ENCODE assay signal across 34 cellular contexts in genomic region chr6:166872431-166873139, GRCh38.
"Had no signal": no experiment of that assay in that cellular context is flagged by ENCODE, and none has a peak within 500 bp of the region (broad histone marks: within the 10 kb centered on the region; RNA-seq: fewer than 3 reads in every experiment).

No MANE protein-coding gene starts in this region.

- H3K36me3 Mint-ChIP-seq: activated CD4-positive, alpha-beta memory T cell treated with anti-CD3 and anti-CD28 coated beads for 36 hours; mesothelial cell of epicardium; stimulated activated effector memory CD8-positive, alpha-beta T cell treated with anti-CD3 and anti-CD28 coated beads, Interleukin-12 subunit alpha, Interleukin-12 subunit beta, amount 100 ng/mL, for 72 hours had no signal

- DNase-seq: activated CD4-positive, alpha-beta memory T cell treated with anti-CD3 and anti-CD28 coated beads for 36 hours; activated CD4-positive, alpha-beta T cell treated with anti-CD3 and anti-CD28 coated beads for 4 hours; activated CD4-positive, CD25-positive, alpha-beta regulatory T cell; activated CD8-positive, alpha-beta memory T cell treated with anti-CD3 and anti-CD28 coated beads, Interleukin-2, amount 50 U/mL, for 4 hours; activated effector memory CD4-positive, alpha-beta T cell treated with anti-CD3 and anti-CD28 coated beads, Interleukin-2, amount 50 U/mL, for 16 hours; activated naive CD4-positive, alpha-beta T cell treated with anti-CD3 and anti-CD28 coated beads for 36 hours; activated naive CD8-positive, alpha-beta T cell treated with anti-CD3 and anti-CD28 coated beads for 36 hours; activated T-cell treated with anti-CD3 and anti-CD28 coated beads, Interleukin-2, amount 50 U/mL, for 1 hour; adrenal gland; caudate nucleus; cortex of kidney; effector memory CD8-positive, alpha-beta T cell; erythroblast; hippocampal formation; kidney glomerular epithelial cell; left ventricle myocardium superior; mammary epithelial cell; naive thymus-derived CD4-positive, alpha-beta T cell; nucleus accumbens; pancreas; retina; stimulated activated CD4-positive, alpha-beta T cell treated with anti-CD3 and anti-CD28 coated beads, Interleukin-4, amount 100 ng/mL, for 24 hours; SW 1271; T-helper 9 cell had no signal

- H3K27me3 ChIP-seq: adrenal gland, pancreas had no signal

- H3K27me3 Mint-ChIP-seq: activated CD4-positive, alpha-beta memory T cell treated with anti-CD3 and anti-CD28 coated beads for 36 hours; effector memory CD8-positive, alpha-beta T cell; stimulated activated naive CD8-positive, alpha-beta T cell treated with anti-CD3 and anti-CD28 coated beads, Interleukin-15, Interleukin-2, amounts not matched to agents 100 ng/mL and 50 ng/mL, for 24 hours had no signal

- H3K4me3 ChIP-seq: adrenal gland, gastroesophageal sphincter, pancreas, prostate gland, skin epidermis, thoracic aorta had no signal

- H3K4me1 Mint-ChIP-seq: activated naive CD8-positive, alpha-beta T cell treated with anti-CD3 and anti-CD28 coated beads for 36 hours; naive thymus-derived CD4-positive, alpha-beta T cell; stimulated activated effector memory CD8-positive, alpha-beta T cell treated with anti-CD3 and anti-CD28 coated beads, Interleukin-12 subunit alpha, Interleukin-12 subunit beta, amount 100 ng/mL, for 72 hours had no signal

- H3K27ac Mint-ChIP-seq: activated CD4-positive, alpha-beta memory T cell treated with anti-CD3 and anti-CD28 coated beads for 36 hours; activated naive CD4-positive, alpha-beta T cell treated with anti-CD3 and anti-CD28 coated beads for 36 hours; activated naive CD8-positive, alpha-beta T cell treated with anti-CD3 and anti-CD28 coated beads for 36 hours; activated T-helper 1 cell treated with anti-CD3 and anti-CD28 coated beads, Interleukin-12 subunit alpha, Interleukin-12 subunit beta, Interleukin-2, Interleukin-4 antibody, amounts not matched to agents 30 ng/mL and 10 ng/mL and 1 ng/mL, durations not matched to agents 14 hours and 24 hours and 36 hours; effector memory CD8-positive, alpha-beta T cell; mesothelial cell of epicardium; naive thymus-derived CD4-positive, alpha-beta T cell; stimulated activated effector memory CD8-positive, alpha-beta T cell treated with anti-CD3 and anti-CD28 coated beads, Interleukin-12 subunit alpha, Interleukin-12 subunit beta, amount 100 ng/mL, for 72 hours; stimulated activated naive CD8-positive, alpha-beta T cell treated with anti-CD3 and anti-CD28 coated beads, Interleukin-15, Interleukin-2, amounts not matched to agents 100 ng/mL and 50 ng/mL, for 24 hours; T-helper 1 cell treated with Interleukin-12 subunit alpha and Interleukin-12 subunit beta and Interleukin-4 antibody, amounts not matched to agents 30 μg/mL and 1 μg/mL, for 36 hours had no signal

- H3K9me3 Mint-ChIP-seq: activated CD4-positive, alpha-beta memory T cell treated with anti-CD3 and anti-CD28 coated beads for 36 hours; activated naive CD4-positive, alpha-beta T cell treated with anti-CD3 and anti-CD28 coated beads for 36 hours; activated naive CD8-positive, alpha-beta T cell treated with anti-CD3 and anti-CD28 coated beads for 36 hours; activated T-helper 1 cell treated with anti-CD3 and anti-CD28 coated beads, Interleukin-12 subunit alpha, Interleukin-12 subunit beta, Interleukin-2, Interleukin-4 antibody, amounts not matched to agents 30 ng/mL and 10 ng/mL and 1 ng/mL, durations not matched to agents 14 hours and 24 hours and 36 hours; effector memory CD8-positive, alpha-beta T cell; mesothelial cell of epicardium; stimulated activated effector memory CD8-positive, alpha-beta T cell treated with anti-CD3 and anti-CD28 coated beads, Interleukin-12 subunit alpha, Interleukin-12 subunit beta, amount 100 ng/mL, for 72 hours; stimulated activated naive CD8-positive, alpha-beta T cell treated with anti-CD3 and anti-CD28 coated beads, Interleukin-15, Interleukin-2, amounts not matched to agents 100 ng/mL and 50 ng/mL, for 24 hours; T-helper 1 cell treated with Interleukin-12 subunit alpha and Interleukin-12 subunit beta and Interleukin-4 antibody, amounts not matched to agents 30 μg/mL and 1 μg/mL, for 36 hours had no signal

- H3K9me3 ChIP-seq: adrenal gland, gastroesophageal sphincter, pancreas, prostate gland, thoracic aorta had no signal

- H3K36me3 ChIP-seq: adrenal gland, gastroesophageal sphincter, pancreas, prostate gland, thoracic aorta had no signal

- ATAC-seq: effector memory CD8-positive, alpha-beta T cell; gastroesophageal sphincter; left ventricle myocardium superior; naive thymus-derived CD4-positive, alpha-beta T cell; pancreas; sciatic nerve; stimulated activated effector memory CD8-positive, alpha-beta T cell treated with anti-CD3 and anti-CD28 coated beads, Interleukin-12 subunit alpha, Interleukin-12 subunit beta, amount 100 ng/mL, for 72 hours had no signal

- H3K4me3 Mint-ChIP-seq: activated CD4-positive, alpha-beta memory T cell treated with anti-CD3 and anti-CD28 coated beads for 36 hours; activated naive CD4-positive, alpha-beta T cell treated with anti-CD3 and anti-CD28 coated beads for 36 hours; activated naive CD8-positive, alpha-beta T cell treated with anti-CD3 and anti-CD28 coated beads for 36 hours; activated T-helper 1 cell treated with anti-CD3 and anti-CD28 coated beads, Interleukin-12 subunit alpha, Interleukin-12 subunit beta, Interleukin-2, Interleukin-4 antibody, amounts not matched to agents 30 ng/mL and 10 ng/mL and 1 ng/mL, durations not matched to agents 14 hours and 24 hours and 36 hours; effector memory CD8-positive, alpha-beta T cell; mesothelial cell of epicardium; naive thymus-derived CD4-positive, alpha-beta T cell; stimulated activated effector memory CD8-positive, alpha-beta T cell treated with anti-CD3 and anti-CD28 coated beads, Interleukin-12 subunit alpha, Interleukin-12 subunit beta, amount 100 ng/mL, for 72 hours; stimulated activated naive CD8-positive, alpha-beta T cell treated with anti-CD3 and anti-CD28 coated beads, Interleukin-15, Interleukin-2, amounts not matched to agents 100 ng/mL and 50 ng/mL, for 24 hours; T-helper 1 cell treated with Interleukin-12 subunit alpha and Interleukin-12 subunit beta and Interleukin-4 antibody, amounts not matched to agents 30 μg/mL and 1 μg/mL, for 36 hours had no signal

- H3K4me1 ChIP-seq: adrenal gland, gastroesophageal sphincter, pancreas, prostate gland had no signal

- H3K27ac ChIP-seq: adrenal gland, gastroesophageal sphincter, pancreas, prostate gland, skin epidermis, thoracic aorta had no signal
